Comparison of ENCODE assay signal across 1 cellular context in the genomic region with DNA sequence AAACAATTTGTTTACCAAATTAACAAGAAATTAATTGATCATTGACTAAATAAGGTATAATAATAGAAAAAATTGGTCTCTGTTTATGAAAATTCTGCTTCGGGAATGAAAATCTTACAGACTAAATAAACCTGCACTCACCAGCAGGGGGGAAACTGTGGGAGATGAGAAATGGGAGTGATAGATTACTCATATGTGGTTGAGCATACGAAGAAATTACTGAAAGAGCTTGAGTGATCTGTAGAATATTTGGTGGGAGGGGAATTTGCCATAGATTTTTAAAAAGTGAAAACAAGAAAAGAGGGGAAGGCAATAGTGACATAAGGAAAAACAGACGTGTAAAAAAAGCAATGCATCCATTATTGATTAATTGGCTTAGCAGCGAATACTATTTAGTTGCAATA.
A peak's percentile ranks its signal among the peaks of the same experiment; 100 is the strongest.
TF ChIP-seq lines count a peak whose summit lies in the region.

No MANE protein-coding gene starts in this region.

TF ChIP-seq in GM12878, 131 proteins besides CTCF, POLR2A, EP300 and RAD21 (continued from another document):
- TF ChIP-seq, protein P1, sequence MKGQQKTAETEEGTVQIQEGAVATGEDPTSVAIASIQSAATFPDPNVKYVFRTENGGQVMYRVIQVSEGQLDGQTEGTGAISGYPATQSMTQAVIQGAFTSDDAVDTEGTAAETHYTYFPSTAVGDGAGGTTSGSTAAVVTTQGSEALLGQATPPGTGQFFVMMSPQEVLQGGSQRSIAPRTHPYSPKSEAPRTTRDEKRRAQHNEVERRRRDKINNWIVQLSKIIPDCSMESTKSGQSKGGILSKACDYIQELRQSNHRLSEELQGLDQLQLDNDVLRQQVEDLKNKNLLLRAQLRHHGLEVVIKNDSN (IDR thresholded peaks at IDR 0.05; ENCODE audit: borderline replicate concordance, extremely low read length, insufficient read depth, low read depth, low read length), result no peak
- TF ChIP-seq CBX5 (IDR thresholded peaks at IDR 0.05; ENCODE audit: low read depth) (no peak), ZNF274 (IDR thresholded peaks at IDR 0.05; ENCODE audit: insufficient read depth, insufficient read length) (no peak), MYC (IDR thresholded peaks at IDR 0.05; ENCODE audit: insufficient read depth, insufficient read length, insufficient replicate concordance, low read length, severe bottlenecking) (no peak), SIN3A (IDR thresholded peaks at IDR 0.05; ENCODE audit: low read depth, low read length) (no peak), KLF5 (IDR thresholded peaks at IDR 0.05; ENCODE audit: partially characterized antibody) (no peak), NFIC (IDR thresholded peaks at IDR 0.05; ENCODE audit: low read depth, low read length) (peak; percentile 91; the same call in 1 of the 2 replicates)
- TF ChIP-seq, protein P2, sequence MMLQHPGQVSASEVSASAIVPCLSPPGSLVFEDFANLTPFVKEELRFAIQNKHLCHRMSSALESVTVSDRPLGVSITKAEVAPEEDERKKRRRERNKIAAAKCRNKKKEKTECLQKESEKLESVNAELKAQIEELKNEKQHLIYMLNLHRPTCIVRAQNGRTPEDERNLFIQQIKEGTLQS (IDR thresholded peaks at IDR 0.05; ENCODE audit: borderline replicate concordance, extremely low read depth, low read depth, low read length), result no peak
- TF ChIP-seq, protein P3, sequence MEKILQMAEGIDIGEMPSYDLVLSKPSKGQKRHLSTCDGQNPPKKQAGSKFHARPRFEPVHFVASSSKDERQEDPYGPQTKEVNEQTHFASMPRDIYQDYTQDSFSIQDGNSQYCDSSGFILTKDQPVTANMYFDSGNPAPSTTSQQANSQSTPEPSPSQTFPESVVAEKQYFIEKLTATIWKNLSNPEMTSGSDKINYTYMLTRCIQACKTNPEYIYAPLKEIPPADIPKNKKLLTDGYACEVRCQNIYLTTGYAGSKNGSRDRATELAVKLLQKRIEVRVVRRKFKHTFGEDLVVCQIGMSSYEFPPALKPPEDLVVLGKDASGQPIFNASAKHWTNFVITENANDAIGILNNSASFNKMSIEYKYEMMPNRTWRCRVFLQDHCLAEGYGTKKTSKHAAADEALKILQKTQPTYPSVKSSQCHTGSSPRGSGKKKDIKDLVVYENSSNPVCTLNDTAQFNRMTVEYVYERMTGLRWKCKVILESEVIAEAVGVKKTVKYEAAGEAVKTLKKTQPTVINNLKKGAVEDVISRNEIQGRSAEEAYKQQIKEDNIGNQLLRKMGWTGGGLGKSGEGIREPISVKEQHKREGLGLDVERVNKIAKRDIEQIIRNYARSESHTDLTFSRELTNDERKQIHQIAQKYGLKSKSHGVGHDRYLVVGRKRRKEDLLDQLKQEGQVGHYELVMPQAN (conservative IDR thresholded peaks at IDR 0.05), result 0 out of 2 replicates have a peak, but pooled peaks have one; percentile 16
TF ChIP-seq in GM12878: peak in this region for 25.
